ENCODE assay signal across 8 cellular contexts in genomic region chr20:31722388-31723281, GRCh38. TPM values are rescaled to one million over a fixed set of nuclear protein-coding genes. Genes with fewer than 3 reads are reported as not detected.
DNase-seq lines count a peak whose midpoint lies in the region; ATAC-seq and TF ChIP-seq lines count a peak whose summit lies in the region.

Gene BCL2L1 (minus strand): TSS chr20:31722868. CDS start chr20:31722218, 650 bp downstream.

- peak; percentile 55 to 64 for TF ChIP-seq POLR2A in gastroesophageal sphincter (IDR thresholded peaks at IDR 0.05)
- peak in 1 of 2 donors; percentile 67 for TF ChIP-seq POLR2A in suprapubic skin (IDR thresholded peaks at IDR 0.05)

- H2AFZ ChIP-seq in SK-N-SH (ENCODE audit: low read depth), result 0 out of 2 replicates have a peak within 1 kb of the TSS, but pooled peaks have one; percentile 71

- POLR2A ChIA-PET in SK-N-SH (lab: Yijun Ruan, JAX), result interaction anchor here (0.7 to 3.4 kb wide), 10 partner anchors 9 to 160 kb away, joined by 3 to 31 read pairs (median 6); partner anchors contain the start of genes ID1 and TPX2

- peaks cover 57% of the 10 kb centered on the region for H3K79me2 ChIP-seq in SK-N-SH (ENCODE audit: insufficient read depth)

- no peaks in the 10 kb centered on the region for H4K20me1 ChIP-seq in SK-N-SH (ENCODE audit: insufficient read depth)

- ATAC-seq in GM19395 (IDR thresholded peaks at IDR 0.05; ENCODE audit: unreplicated experiment) (peak; percentile 31), gastroesophageal sphincter (peak; percentile 77)

- H3K27ac Mint-ChIP-seq in activated naive CD4-positive, alpha-beta T cell treated with anti-CD3 and anti-CD28 coated beads, Interleukin-2, amount 10 ng/mL, durations not matched to agents 7 days and 5 days, result peak within 1 kb of the TSS; percentile 97

- H3K9me3 ChIP-seq in MG63, result no peaks in the 10 kb centered on the region
- no peaks in the 10 kb centered on the region for H3K9me3 ChIP-seq in SK-N-SH
- no peaks in the 10 kb centered on the region for H3K9me3 ChIP-seq in gastroesophageal sphincter
- H3K9me3 ChIP-seq in suprapubic skin, result no peaks in the 10 kb centered on the region

- H3K4me3 Mint-ChIP-seq in activated naive CD4-positive, alpha-beta T cell treated with anti-CD3 and anti-CD28 coated beads, Interleukin-2, amount 10 ng/mL, durations not matched to agents 7 days and 5 days, result peak within 1 kb of the TSS; percentile 96

- peaks cover 40% of the 10 kb centered on the region for H3K36me3 ChIP-seq in MG63
- H3K36me3 ChIP-seq in SK-N-SH (replicated peaks in 1 of 2; ENCODE audit: control insufficient read depth in 1 of 2, insufficient read depth in 2 of 2, low read length in 1 of 2), result peaks cover 30 to 32% of the 10 kb centered on the region in 2 experiments
- H3K36me3 ChIP-seq in gastroesophageal sphincter, result peaks cover 0 to 21% of the 10 kb centered on the region in 2 donors
- H3K36me3 ChIP-seq in suprapubic skin, result no peaks in the 10 kb centered on the region

- peaks cover 14% of the 10 kb centered on the region for H3F3A ChIP-seq in SK-N-SH (replicated peaks; ENCODE audit: insufficient read depth)

- peak within 1 kb of the TSS; percentile 100 for H3K9ac ChIP-seq in SK-N-SH

- H3K27me3 ChIP-seq in MG63 (no peaks in the 10 kb centered on the region), SK-N-SH (ENCODE audit: insufficient read depth) (no peaks in the 10 kb centered on the region), gastroesophageal sphincter (no peaks in the 10 kb centered on the region), suprapubic skin (no peaks in the 10 kb centered on the region)

- H3K4me2 ChIP-seq in SK-N-SH, result peak within 1 kb of the TSS; percentile 97

- DNase-seq in Ammon's horn (ENCODE audit: low spot score) (peak; percentile 89), MG63 (peak; percentile 82), SK-N-SH (peak; percentile 90), nucleus accumbens (lab: John Stamatoyannopoulos, UW) (peak in 54 of 56 donors; percentile 33 to 88 (median 75)), suprapubic skin (ENCODE audit: low spot score in 2 of 2) (peak; percentile 93)
- DNase-seq in activated naive CD4-positive, alpha-beta T cell treated with anti-CD3 and anti-CD28 coated beads, Interleukin-2, amount 10 ng/mL, durations not matched to agents 7 days and 5 days, result peak; percentile 78

- TF ChIP-seq EP300 in SK-N-SH (IDR thresholded peaks at IDR 0.05; ENCODE audit: borderline replicate concordance in 1 of 2, low read depth in 1 of 2, low read length in 1 of 2) (no peak), gastroesophageal sphincter (IDR thresholded peaks at IDR 0.05) (no peak), suprapubic skin (IDR thresholded peaks at IDR 0.05) (no peak)

- H3K4me1 ChIP-seq in SK-N-SH (ENCODE audit: control insufficient read depth in 1 of 2, insufficient read depth in 2 of 2, low read depth in 1 of 2, low read length in 1 of 2), result peaks cover 18 to 40% of the 10 kb centered on the region in 2 experiments
- peaks cover 1 to 43% (median 22%) of the 10 kb centered on the region in 3 donors for H3K4me1 ChIP-seq in gastroesophageal sphincter
- peaks cover 51% of the 10 kb centered on the region for H3K4me1 ChIP-seq in suprapubic skin

- CTCF ChIA-PET in SK-N-SH (lab: Yijun Ruan, JAX), result interaction anchor here (0.7 to 11.2 kb wide), 28 partner anchors 9 to 166 kb away, joined by 3 to 288 read pairs (median 10); partner anchors contain the start of gene TPX2
- CTCF ChIA-PET in activated naive CD4-positive, alpha-beta T cell treated with anti-CD3 and anti-CD28 coated beads, Interleukin-2, amount 10 ng/mL, durations not matched to agents 7 days and 5 days (lab: Charles Lee), result interaction anchor here (0.6 to 10.5 kb wide), 16 partner anchors 11 to 161 kb away, joined by 3 to 348 read pairs (median 5); partner anchors contain the start of gene TPX2

- TF ChIP-seq RAD21 in SK-N-SH (IDR thresholded peaks at IDR 0.05; ENCODE audit: low read length), result peak; percentile 53

- H3K36me3 Mint-ChIP-seq in activated naive CD4-positive, alpha-beta T cell treated with anti-CD3 and anti-CD28 coated beads, Interleukin-2, amount 10 ng/mL, durations not matched to agents 7 days and 5 days, result peaks cover 43% of the 10 kb centered on the region

- H3K9me2 ChIP-seq in SK-N-SH, result no peaks in the 10 kb centered on the region

- TF ChIP-seq CTCF in SK-N-SH (IDR thresholded peaks at IDR 0.05) (peak; percentile 72), gastroesophageal sphincter (IDR thresholded peaks at IDR 0.05) (peak; percentile 58 to 89 (median 78)), suprapubic skin (IDR thresholded peaks at IDR 0.05) (peak; percentile 73 to 81)

- 2% methylated on average over 38 of the region's 43 CpGs for WGBS in SK-N-SH (ENCODE audit: low lambda C conversion rate)
- WGBS in gastroesophageal sphincter (ENCODE audit: low coverage in 1 of 2), 2 donors, result 0% methylated on average over 4 to 19 of the region's 43 CpGs
- WGBS in suprapubic skin, result 1% methylated on average over 34 of the region's 43 CpGs

- H3K9me3 Mint-ChIP-seq in activated naive CD4-positive, alpha-beta T cell treated with anti-CD3 and anti-CD28 coated beads, Interleukin-2, amount 10 ng/mL, durations not matched to agents 7 days and 5 days, result no peaks in the 10 kb centered on the region

- H3K27ac ChIP-seq in SK-N-SH (ENCODE audit: low read depth in 2 of 2, low read length in 1 of 2) (peak within 1 kb of the TSS; percentile 98 to 100), gastroesophageal sphincter (peak within 1 kb of the TSS; percentile 93 to 99 (median 96)), suprapubic skin (peak within 1 kb of the TSS; percentile 98)

- H3K4me1 Mint-ChIP-seq in activated naive CD4-positive, alpha-beta T cell treated with anti-CD3 and anti-CD28 coated beads, Interleukin-2, amount 10 ng/mL, durations not matched to agents 7 days and 5 days, result peaks cover 35% of the 10 kb centered on the region

- no peaks in the 10 kb centered on the region for H3K27me3 Mint-ChIP-seq in activated naive CD4-positive, alpha-beta T cell treated with anti-CD3 and anti-CD28 coated beads, Interleukin-2, amount 10 ng/mL, durations not matched to agents 7 days and 5 days

- H3K4me3 ChIP-seq in MG63, result peak within 1 kb of the TSS; percentile 97
- peak within 1 kb of the TSS; percentile 59 to 81 for H3K4me3 ChIP-seq in SK-N-SH (ENCODE audit: low read depth in 2 of 2, low read length in 1 of 2)
- peak within 1 kb of the TSS; percentile 88 to 89 for H3K4me3 ChIP-seq in gastroesophageal sphincter
- H3K4me3 ChIP-seq in suprapubic skin, result peak within 1 kb of the TSS; percentile 61

TF ChIP-seq in SK-N-SH, 30 proteins besides CTCF, POLR2A, EP300 and RAD21 (continues in another document):
- TF ChIP-seq SIN3A (IDR thresholded peaks at IDR 0.05; ENCODE audit: borderline replicate concordance, low read depth, low read length), result peak; percentile 71; the same call in 1 of the 2 replicates
- no peak for TF ChIP-seq JUND (IDR thresholded peaks at IDR 0.05)
- TF ChIP-seq NRF1 (IDR thresholded peaks at IDR 0.05; ENCODE audit: low read depth, low read length), result no peak
- TF ChIP-seq ELF1 (IDR thresholded peaks at IDR 0.05), result 0 out of 2 replicates have a peak, but pooled peaks have one; percentile 23
- TF ChIP-seq FOSL2 (IDR thresholded peaks at IDR 0.05; ENCODE audit: borderline replicate concordance, low read depth), result no peak
- TF ChIP-seq MAX (IDR thresholded peaks at IDR 0.05; ENCODE audit: low read depth), result peak; percentile 49; the same call in 1 of the 2 replicates
- no peak for TF ChIP-seq MEF2A (IDR thresholded peaks at IDR 0.05; ENCODE audit: borderline replicate concordance, low read depth)
- no peak for TF ChIP-seq RFX5 (IDR thresholded peaks at IDR 0.05; ENCODE audit: low read length)
- no peak for TF ChIP-seq RCOR1 (IDR thresholded peaks at IDR 0.05; ENCODE audit: low read length)
- TF ChIP-seq CHD2 (IDR thresholded peaks at IDR 0.05; ENCODE audit: low read length, partially characterized antibody), result peak; percentile 82
- no peak for TF ChIP-seq REST (IDR thresholded peaks at IDR 0.05; ENCODE audit: low read depth, low read length)

RNA-seq across cellular contexts. Expression of gene BCL2L1, which starts in this region (rescaled TPM):
- 63.0 and 64.2 TPM in 2 replicates for total RNA-seq in MG63 (2014; rRNA removed; shearing (Covaris generic); ENCODE audit: low replicate concordance)
- polyA plus RNA-seq in SK-N-SH (2012; rRNA removed), result 99.9 and 103 TPM in 2 replicates
- 72.3 and 83.8 TPM in 2 replicates for polyA plus RNA-seq in SK-N-SH (2012; cell fraction: cytosol; rRNA removed)
- polyA plus RNA-seq in SK-N-SH (2012; cell fraction: nucleus; rRNA removed), result 61.3 and 62.2 TPM in 2 replicates
- total RNA-seq in gastroesophageal sphincter (100 to 1,000 TPM in 3 of 4 donors, 10 to 100 TPM in 1; 71.9 to 171 (median 135) TPM), suprapubic skin (100 to 1,000 TPM; 104 to 120 (median 107) TPM)

Comparison
In these comparisons a context has a peak if more than half of its experiments do, and no peak if none do; other contexts are left out.
1. Peak in every context shown above with its lines: DNase-seq, ATAC-seq, H3K4me3 ChIP-seq and H3K27ac ChIP-seq.